Comparison of ENCODE assay signal across 1 cellular context in genomic region chr6:143450453-143451362, GRCh38.
TF ChIP-seq lines count a peak whose summit lies in the region.

ADAT2 (minus strand) TSS chr6:143450695; CDS start chr6:143450658, 37 bp downstream.
A gene with protein sequence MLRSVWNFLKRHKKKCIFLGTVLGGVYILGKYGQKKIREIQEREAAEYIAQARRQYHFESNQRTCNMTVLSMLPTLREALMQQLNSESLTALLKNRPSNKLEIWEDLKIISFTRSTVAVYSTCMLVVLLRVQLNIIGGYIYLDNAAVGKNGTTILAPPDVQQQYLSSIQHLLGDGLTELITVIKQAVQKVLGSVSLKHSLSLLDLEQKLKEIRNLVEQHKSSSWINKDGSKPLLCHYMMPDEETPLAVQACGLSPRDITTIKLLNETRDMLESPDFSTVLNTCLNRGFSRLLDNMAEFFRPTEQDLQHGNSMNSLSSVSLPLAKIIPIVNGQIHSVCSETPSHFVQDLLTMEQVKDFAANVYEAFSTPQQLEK (plus strand): TSS chr6:143450805. CDS start chr6:143451043, 238 bp downstream.

TF ChIP-seq in HepG2, 621 proteins besides CTCF, POLR2A, EP300 and RAD21 (continued from another document and continues in another):
- TF ChIP-seq ATF6 (CRISPR knock-in tag; conservative IDR thresholded peaks at IDR 0.05) (no peak; the same call in 1 of the 2 replicates), PCBP2 (optimal IDR thresholded peaks at IDR 0.05; ENCODE audit: low read depth, low read length, poor library complexity, severe bottlenecking) (no peak), SMC3 (IDR thresholded peaks at IDR 0.05; ENCODE audit: low read length) (no peak), ZNF850 (CRISPR knock-in tag; conservative IDR thresholded peaks at IDR 0.05) (0 out of 2 replicates have a peak, but pooled peaks have one; percentile 76), HOMEZ (CRISPR knock-in tag; IDR thresholded peaks at IDR 0.05; ENCODE audit: low read depth) (peak; percentile 95), ZNF207 (IDR thresholded peaks at IDR 0.05; ENCODE audit: borderline replicate concordance) (no peak), STAT5B (CRISPR knock-in tag; IDR thresholded peaks at IDR 0.05) (peak; percentile 89; the same call in 1 of the 2 replicates), NCOR1 (IDR thresholded peaks at IDR 0.05; ENCODE audit: borderline replicate concordance, low read length) (peak; percentile 75; the same call in 1 of the 2 replicates), CENPX (CRISPR knock-in tag; IDR thresholded peaks at IDR 0.05) (no peak), RORA (CRISPR knock-in tag; IDR thresholded peaks at IDR 0.05) (no peak), NR2F2 (IDR thresholded peaks at IDR 0.05; ENCODE audit: borderline replicate concordance, low read depth) (peak; percentile 71; the same call in 1 of the 2 replicates), DMTF1 (CRISPR knock-in tag; IDR thresholded peaks at IDR 0.05) (no peak), ZSCAN9 (CRISPR knock-in tag; IDR thresholded peaks at IDR 0.05; ENCODE audit: borderline replicate concordance) (peak; percentile 98), ZNF547 (CRISPR knock-in tag; IDR thresholded peaks at IDR 0.05) (peak; percentile 95; the same call in 1 of the 2 replicates), SP2 (CRISPR knock-in tag; IDR thresholded peaks at IDR 0.05) (peak; percentile 75), HNRNPL (IDR thresholded peaks at IDR 0.05; ENCODE audit: low read depth, low read length) (peak; percentile 88), PBX2 (CRISPR knock-in tag; IDR thresholded peaks at IDR 0.05) (no peak), ONECUT2 (CRISPR knock-in tag; IDR thresholded peaks at IDR 0.05) (peak; percentile 49; the same call in 1 of the 2 replicates), RBAK (CRISPR knock-in tag; IDR thresholded peaks at IDR 0.05) (peak; percentile 61; the same call in 1 of the 2 replicates), GZF1 (CRISPR knock-in tag; IDR thresholded peaks at IDR 0.05) (peak; percentile 88), KDM5B (CRISPR knock-in tag; IDR thresholded peaks at IDR 0.05; ENCODE audit: borderline replicate concordance) (peak; percentile 98), ZNF460 (CRISPR knock-in tag; IDR thresholded peaks at IDR 0.05; ENCODE audit: borderline replicate concordance) (peak; percentile 87; the same call in 1 of the 2 replicates), SUZ12 (IDR thresholded peaks at IDR 0.05; ENCODE audit: low read depth, low read length) (no peak; the same call in 1 of the 2 replicates)
- TF ChIP-seq, protein P1, sequence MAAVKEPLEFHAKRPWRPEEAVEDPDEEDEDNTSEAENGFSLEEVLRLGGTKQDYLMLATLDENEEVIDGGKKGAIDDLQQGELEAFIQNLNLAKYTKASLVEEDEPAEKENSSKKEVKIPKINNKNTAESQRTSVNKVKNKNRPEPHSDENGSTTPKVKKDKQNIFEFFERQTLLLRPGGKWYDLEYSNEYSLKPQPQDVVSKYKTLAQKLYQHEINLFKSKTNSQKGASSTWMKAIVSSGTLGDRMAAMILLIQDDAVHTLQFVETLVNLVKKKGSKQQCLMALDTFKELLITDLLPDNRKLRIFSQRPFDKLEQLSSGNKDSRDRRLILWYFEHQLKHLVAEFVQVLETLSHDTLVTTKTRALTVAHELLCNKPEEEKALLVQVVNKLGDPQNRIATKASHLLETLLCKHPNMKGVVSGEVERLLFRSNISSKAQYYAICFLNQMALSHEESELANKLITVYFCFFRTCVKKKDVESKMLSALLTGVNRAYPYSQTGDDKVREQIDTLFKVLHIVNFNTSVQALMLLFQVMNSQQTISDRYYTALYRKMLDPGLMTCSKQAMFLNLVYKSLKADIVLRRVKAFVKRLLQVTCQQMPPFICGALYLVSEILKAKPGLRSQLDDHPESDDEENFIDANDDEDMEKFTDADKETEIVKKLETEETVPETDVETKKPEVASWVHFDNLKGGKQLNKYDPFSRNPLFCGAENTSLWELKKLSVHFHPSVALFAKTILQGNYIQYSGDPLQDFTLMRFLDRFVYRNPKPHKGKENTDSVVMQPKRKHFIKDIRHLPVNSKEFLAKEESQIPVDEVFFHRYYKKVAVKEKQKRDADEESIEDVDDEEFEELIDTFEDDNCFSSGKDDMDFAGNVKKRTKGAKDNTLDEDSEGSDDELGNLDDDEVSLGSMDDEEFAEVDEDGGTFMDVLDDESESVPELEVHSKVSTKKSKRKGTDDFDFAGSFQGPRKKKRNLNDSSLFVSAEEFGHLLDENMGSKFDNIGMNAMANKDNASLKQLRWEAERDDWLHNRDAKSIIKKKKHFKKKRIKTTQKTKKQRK (IDR thresholded peaks at IDR 0.05; ENCODE audit: low read length): no peak
- TF ChIP-seq, protein P2, sequence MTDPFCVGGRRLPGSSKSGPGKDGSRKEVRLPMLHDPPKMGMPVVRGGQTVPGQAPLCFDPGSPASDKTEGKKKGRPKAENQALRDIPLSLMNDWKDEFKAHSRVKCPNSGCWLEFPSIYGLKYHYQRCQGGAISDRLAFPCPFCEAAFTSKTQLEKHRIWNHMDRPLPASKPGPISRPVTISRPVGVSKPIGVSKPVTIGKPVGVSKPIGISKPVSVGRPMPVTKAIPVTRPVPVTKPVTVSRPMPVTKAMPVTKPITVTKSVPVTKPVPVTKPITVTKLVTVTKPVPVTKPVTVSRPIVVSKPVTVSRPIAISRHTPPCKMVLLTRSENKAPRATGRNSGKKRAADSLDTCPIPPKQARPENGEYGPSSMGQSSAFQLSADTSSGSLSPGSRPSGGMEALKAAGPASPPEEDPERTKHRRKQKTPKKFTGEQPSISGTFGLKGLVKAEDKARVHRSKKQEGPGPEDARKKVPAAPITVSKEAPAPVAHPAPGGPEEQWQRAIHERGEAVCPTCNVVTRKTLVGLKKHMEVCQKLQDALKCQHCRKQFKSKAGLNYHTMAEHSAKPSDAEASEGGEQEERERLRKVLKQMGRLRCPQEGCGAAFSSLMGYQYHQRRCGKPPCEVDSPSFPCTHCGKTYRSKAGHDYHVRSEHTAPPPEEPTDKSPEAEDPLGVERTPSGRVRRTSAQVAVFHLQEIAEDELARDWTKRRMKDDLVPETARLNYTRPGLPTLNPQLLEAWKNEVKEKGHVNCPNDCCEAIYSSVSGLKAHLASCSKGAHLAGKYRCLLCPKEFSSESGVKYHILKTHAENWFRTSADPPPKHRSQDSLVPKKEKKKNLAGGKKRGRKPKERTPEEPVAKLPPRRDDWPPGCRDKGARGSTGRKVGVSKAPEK (CRISPR knock-in tag; IDR thresholded peaks at IDR 0.05; ENCODE audit: borderline replicate concordance): peak; percentile 95; the same call in 1 of the 2 replicates
- TF ChIP-seq, protein P3, sequence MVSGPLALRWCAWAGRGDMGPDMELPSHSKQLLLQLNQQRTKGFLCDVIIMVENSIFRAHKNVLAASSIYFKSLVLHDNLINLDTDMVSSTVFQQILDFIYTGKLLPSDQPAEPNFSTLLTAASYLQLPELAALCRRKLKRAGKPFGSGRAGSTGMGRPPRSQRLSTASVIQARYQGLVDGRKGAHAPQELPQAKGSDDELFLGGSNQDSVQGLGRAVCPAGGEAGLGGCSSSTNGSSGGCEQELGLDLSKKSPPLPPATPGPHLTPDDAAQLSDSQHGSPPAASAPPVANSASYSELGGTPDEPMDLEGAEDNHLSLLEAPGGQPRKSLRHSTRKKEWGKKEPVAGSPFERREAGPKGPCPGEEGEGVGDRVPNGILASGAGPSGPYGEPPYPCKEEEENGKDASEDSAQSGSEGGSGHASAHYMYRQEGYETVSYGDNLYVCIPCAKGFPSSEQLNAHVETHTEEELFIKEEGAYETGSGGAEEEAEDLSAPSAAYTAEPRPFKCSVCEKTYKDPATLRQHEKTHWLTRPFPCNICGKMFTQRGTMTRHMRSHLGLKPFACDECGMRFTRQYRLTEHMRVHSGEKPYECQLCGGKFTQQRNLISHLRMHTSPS (CRISPR knock-in tag; IDR thresholded peaks at IDR 0.05; ENCODE audit: low read depth): peak; percentile 73
- TF ChIP-seq, protein P4, sequence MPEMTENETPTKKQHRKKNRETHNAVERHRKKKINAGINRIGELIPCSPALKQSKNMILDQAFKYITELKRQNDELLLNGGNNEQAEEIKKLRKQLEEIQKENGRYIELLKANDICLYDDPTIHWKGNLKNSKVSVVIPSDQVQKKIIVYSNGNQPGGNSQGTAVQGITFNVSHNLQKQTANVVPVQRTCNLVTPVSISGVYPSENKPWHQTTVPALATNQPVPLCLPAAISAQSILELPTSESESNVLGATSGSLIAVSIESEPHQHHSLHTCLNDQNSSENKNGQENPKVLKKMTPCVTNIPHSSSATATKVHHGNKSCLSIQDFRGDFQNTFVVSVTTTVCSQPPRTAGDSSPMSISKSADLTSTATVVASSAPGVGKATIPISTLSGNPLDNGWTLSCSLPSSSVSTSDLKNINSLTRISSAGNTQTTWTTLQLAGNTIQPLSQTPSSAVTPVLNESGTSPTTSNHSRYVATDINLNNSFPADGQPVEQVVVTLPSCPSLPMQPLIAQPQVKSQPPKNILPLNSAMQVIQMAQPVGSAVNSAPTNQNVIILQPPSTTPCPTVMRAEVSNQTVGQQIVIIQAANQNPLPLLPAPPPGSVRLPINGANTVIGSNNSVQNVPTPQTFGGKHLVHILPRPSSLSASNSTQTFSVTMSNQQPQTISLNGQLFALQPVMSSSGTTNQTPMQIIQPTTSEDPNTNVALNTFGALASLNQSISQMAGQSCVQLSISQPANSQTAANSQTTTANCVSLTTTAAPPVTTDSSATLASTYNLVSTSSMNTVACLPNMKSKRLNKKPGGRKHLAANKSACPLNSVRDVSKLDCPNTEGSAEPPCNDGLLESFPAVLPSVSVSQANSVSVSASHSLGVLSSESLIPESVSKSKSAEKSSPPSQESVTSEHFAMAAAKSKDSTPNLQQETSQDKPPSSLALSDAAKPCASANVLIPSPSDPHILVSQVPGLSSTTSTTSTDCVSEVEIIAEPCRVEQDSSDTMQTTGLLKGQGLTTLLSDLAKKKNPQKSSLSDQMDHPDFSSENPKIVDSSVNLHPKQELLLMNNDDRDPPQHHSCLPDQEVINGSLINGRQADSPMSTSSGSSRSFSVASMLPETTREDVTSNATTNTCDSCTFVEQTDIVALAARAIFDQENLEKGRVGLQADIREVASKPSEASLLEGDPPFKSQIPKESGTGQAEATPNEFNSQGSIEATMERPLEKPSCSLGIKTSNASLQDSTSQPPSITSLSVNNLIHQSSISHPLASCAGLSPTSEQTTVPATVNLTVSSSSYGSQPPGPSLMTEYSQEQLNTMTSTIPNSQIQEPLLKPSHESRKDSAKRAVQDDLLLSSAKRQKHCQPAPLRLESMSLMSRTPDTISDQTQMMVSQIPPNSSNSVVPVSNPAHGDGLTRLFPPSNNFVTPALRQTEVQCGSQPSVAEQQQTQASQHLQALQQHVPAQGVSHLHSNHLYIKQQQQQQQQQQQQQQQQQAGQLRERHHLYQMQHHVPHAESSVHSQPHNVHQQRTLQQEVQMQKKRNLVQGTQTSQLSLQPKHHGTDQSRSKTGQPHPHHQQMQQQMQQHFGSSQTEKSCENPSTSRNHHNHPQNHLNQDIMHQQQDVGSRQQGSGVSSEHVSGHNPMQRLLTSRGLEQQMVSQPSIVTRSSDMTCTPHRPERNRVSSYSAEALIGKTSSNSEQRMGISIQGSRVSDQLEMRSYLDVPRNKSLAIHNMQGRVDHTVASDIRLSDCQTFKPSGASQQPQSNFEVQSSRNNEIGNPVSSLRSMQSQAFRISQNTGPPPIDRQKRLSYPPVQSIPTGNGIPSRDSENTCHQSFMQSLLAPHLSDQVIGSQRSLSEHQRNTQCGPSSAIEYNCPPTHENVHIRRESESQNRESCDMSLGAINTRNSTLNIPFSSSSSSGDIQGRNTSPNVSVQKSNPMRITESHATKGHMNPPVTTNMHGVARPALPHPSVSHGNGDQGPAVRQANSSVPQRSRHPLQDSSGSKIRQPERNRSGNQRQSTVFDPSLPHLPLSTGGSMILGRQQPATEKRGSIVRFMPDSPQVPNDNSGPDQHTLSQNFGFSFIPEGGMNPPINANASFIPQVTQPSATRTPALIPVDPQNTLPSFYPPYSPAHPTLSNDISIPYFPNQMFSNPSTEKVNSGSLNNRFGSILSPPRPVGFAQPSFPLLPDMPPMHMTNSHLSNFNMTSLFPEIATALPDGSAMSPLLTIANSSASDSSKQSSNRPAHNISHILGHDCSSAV (CRISPR knock-in tag; IDR thresholded peaks at IDR 0.05; ENCODE audit: borderline replicate concordance): peak; percentile 98
